In genomic region chr1:199696225-199696624, GRCh38 we compare ENCODE assay signal across 39 cellular contexts.
"Had no signal": no experiment of that assay in that cellular context is flagged by ENCODE, and none has a peak within 500 bp of the region (broad histone marks: within the 10 kb centered on the region; RNA-seq: fewer than 3 reads in every experiment).

No MANE protein-coding gene starts in this region.

- H3K4me3 ChIP-seq: ascending aorta, cardiac muscle cell had no signal

- H3K27me3 Mint-ChIP-seq: activated naive CD4-positive, alpha-beta T cell treated with anti-CD3 and anti-CD28 coated beads, Interleukin-2, amount 10 ng/mL, durations not matched to agents 7 days and 5 days had no signal

- H3K36me3 ChIP-seq: ascending aorta, cardiac muscle cell, WERI-Rb-1 had no signal

- H3K27ac ChIP-seq: ascending aorta, cardiac muscle cell, WERI-Rb-1 had no signal

- H3K27ac Mint-ChIP-seq: activated CD4-positive, alpha-beta memory T cell treated with anti-CD3 and anti-CD28 coated beads, Interleukin-2, amount 10 ng/mL, durations not matched to agents 7 days and 5 days; activated CD4-positive, alpha-beta T cell treated with anti-CD3 and anti-CD28 coated beads for 36 hours; activated CD4-positive, alpha-beta T cell treated with anti-CD3 and anti-CD28 coated beads, Interleukin-2, amount 10 ng/mL, durations not matched to agents 7 days and 5 days; activated CD8-positive, alpha-beta memory T cell treated with anti-CD3 and anti-CD28 coated beads, Interleukin-2, amount 10 ng/mL, durations not matched to agents 7 days and 5 days; activated CD8-positive, alpha-beta T cell treated with anti-CD3 and anti-CD28 coated beads, Interleukin-2, amount 10 ng/mL, durations not matched to agents 7 days and 5 days; activated naive CD4-positive, alpha-beta T cell treated with anti-CD3 and anti-CD28 coated beads, Interleukin-2, amount 10 ng/mL, durations not matched to agents 7 days and 5 days; activated naive CD4-positive, alpha-beta T cell treated with anti-CD3 and anti-CD28 coated beads, Interleukin-2, amount 50 U/mL, for 24 hours; activated naive CD8-positive, alpha-beta T cell; activated naive CD8-positive, alpha-beta T cell treated with anti-CD3 and anti-CD28 coated beads, Interleukin-2, amount 10 ng/mL, durations not matched to agents 7 days and 5 days; activated naive CD8-positive, alpha-beta T cell treated with anti-CD3 and anti-CD28 coated beads, Interleukin-2, amount 50 U/mL, for 24 hours; activated T-cell treated with anti-CD3 and anti-CD28 coated beads, Interleukin-2, amount 50 U/mL, for 24 hours; activated T-helper 2 cell treated with anti-CD3 and anti-CD28 coated beads, Interferon-gamma antibody, Interleukin-2, Interleukin-4, amounts not matched to agents 10 μg/mL and 5 μg/mL and 100 μg/mL, durations not matched to agents 14 hours and 24 hours and 36 hours; brain; T-helper 1 cell treated with Interleukin-12 subunit alpha and Interleukin-12 subunit beta and Interleukin-4 antibody, amounts not matched to agents 30 μg/mL and 1 μg/mL, for 36 hours; T-helper 2 cell treated with Interferon-gamma antibody and Interleukin-4, amounts not matched to agents 5 μg/mL and 100 μg/mL, for 36 hours; WTC11 had no signal

- H3K4me1 ChIP-seq: ascending aorta had no signal

- H3K9me3 Mint-ChIP-seq: activated CD4-positive, alpha-beta memory T cell treated with anti-CD3 and anti-CD28 coated beads, Interleukin-2, amount 10 ng/mL, durations not matched to agents 7 days and 5 days; activated CD4-positive, alpha-beta T cell treated with anti-CD3 and anti-CD28 coated beads, Interleukin-2, amount 10 ng/mL, durations not matched to agents 7 days and 5 days; activated naive CD4-positive, alpha-beta T cell treated with anti-CD3 and anti-CD28 coated beads, Interleukin-2, amount 10 ng/mL, durations not matched to agents 7 days and 5 days; activated naive CD4-positive, alpha-beta T cell treated with anti-CD3 and anti-CD28 coated beads, Interleukin-2, amount 50 U/mL, for 24 hours; activated naive CD8-positive, alpha-beta T cell treated with anti-CD3 and anti-CD28 coated beads, Interleukin-2, amount 10 ng/mL, durations not matched to agents 7 days and 5 days; activated naive CD8-positive, alpha-beta T cell treated with anti-CD3 and anti-CD28 coated beads, Interleukin-2, amount 50 U/mL, for 24 hours; activated T-cell treated with anti-CD3 and anti-CD28 coated beads, Interleukin-2, amount 50 U/mL, for 24 hours; activated T-helper 2 cell treated with anti-CD3 and anti-CD28 coated beads, Interferon-gamma antibody, Interleukin-2, Interleukin-4, amounts not matched to agents 10 μg/mL and 5 μg/mL and 100 μg/mL, durations not matched to agents 14 hours and 24 hours and 36 hours; central memory CD8-positive, alpha-beta T cell; T-helper 1 cell treated with Interleukin-12 subunit alpha and Interleukin-12 subunit beta and Interleukin-4 antibody, amounts not matched to agents 30 μg/mL and 1 μg/mL, for 36 hours; T-helper 2 cell treated with Interferon-gamma antibody and Interleukin-4, amounts not matched to agents 5 μg/mL and 100 μg/mL, for 36 hours; WTC11 had no signal

- ATAC-seq: activated CD4-positive, alpha-beta T cell treated with anti-CD3 and anti-CD28 coated beads for 36 hours; activated CD4-positive, CD25-positive, alpha-beta regulatory T cell treated with anti-CD3 and anti-CD28 coated beads, Interleukin-2, amount 50 U/mL, for 24 hours; activated CD8-positive, alpha-beta memory T cell treated with anti-CD3 and anti-CD28 coated beads, Interleukin-2, amount 10 ng/mL, durations not matched to agents 7 days and 5 days; activated CD8-positive, alpha-beta T cell treated with anti-CD3 and anti-CD28 coated beads, Interleukin-2, amount 10 ng/mL, durations not matched to agents 7 days and 5 days; activated naive CD8-positive, alpha-beta T cell treated with anti-CD3 and anti-CD28 coated beads, Interleukin-2, amount 50 U/mL, for 24 hours; WTC11 had no signal

- DNase-seq: activated CD4-positive, alpha-beta memory T cell treated with anti-CD3 and anti-CD28 coated beads, Interleukin-2, amount 10 ng/mL, durations not matched to agents 7 days and 5 days; activated CD4-positive, alpha-beta T cell treated with anti-CD3 and anti-CD28 coated beads for 1 hour; activated CD4-positive, alpha-beta T cell treated with anti-CD3 and anti-CD28 coated beads for 36 hours; activated CD4-positive, alpha-beta T cell treated with anti-CD3 and anti-CD28 coated beads for 48 hours; activated CD4-positive, alpha-beta T cell treated with anti-CD3 and anti-CD28 coated beads, Interleukin-2, amount 10 ng/mL, durations not matched to agents 7 days and 5 days; activated CD4-positive, alpha-beta T cell treated with anti-CD3 and anti-CD28 coated beads, Interleukin-2, amount 50 U/mL, for 48 hours; activated CD4-positive, CD25-positive, alpha-beta regulatory T cell; activated CD8-positive, alpha-beta memory T cell treated with anti-CD3 and anti-CD28 coated beads for 24 hours; activated CD8-positive, alpha-beta memory T cell treated with anti-CD3 and anti-CD28 coated beads, Interleukin-2, amount 10 ng/mL, durations not matched to agents 7 days and 5 days; activated CD8-positive, alpha-beta memory T cell treated with anti-CD3 and anti-CD28 coated beads, Interleukin-2, amount 50 U/mL, for 48 hours; activated CD8-positive, alpha-beta T cell treated with anti-CD3 and anti-CD28 coated beads, Interleukin-2, amount 10 ng/mL, durations not matched to agents 7 days and 5 days; activated effector memory CD4-positive, alpha-beta T cell treated with Interleukin-2 at 50 U/mL for 16 hours; activated gamma-delta T cell; activated naive CD4-positive, alpha-beta T cell treated with anti-CD3 and anti-CD28 coated beads, Interleukin-2, amount 10 ng/mL, durations not matched to agents 7 days and 5 days; activated naive CD4-positive, alpha-beta T cell treated with Interleukin-2 at 50 U/mL for 16 hours; activated naive CD8-positive, alpha-beta T cell treated with anti-CD3 and anti-CD28 coated beads, Interleukin-2, amount 10 ng/mL, durations not matched to agents 7 days and 5 days; activated naive CD8-positive, alpha-beta T cell treated with anti-CD3 and anti-CD28 coated beads, Interleukin-2, amount 50 U/mL, for 24 hours; activated T-cell treated with anti-CD3 and anti-CD28 coated beads, Interleukin-2, amount 50 U/mL, for 24 hours; activated T-cell treated with anti-CD3 and anti-CD28 coated beads, Interleukin-2, amount 50 U/mL, for 48 hours; amygdala; anterior cingulate cortex; caudate nucleus; cerebellar nuclear complex; T-helper 1 cell; T-helper 2 cell; T-helper 9 cell; WERI-Rb-1 had no signal

- H3K4me3 Mint-ChIP-seq: activated CD4-positive, alpha-beta memory T cell treated with anti-CD3 and anti-CD28 coated beads, Interleukin-2, amount 10 ng/mL, durations not matched to agents 7 days and 5 days; activated CD4-positive, alpha-beta T cell treated with anti-CD3 and anti-CD28 coated beads for 36 hours; activated CD4-positive, alpha-beta T cell treated with anti-CD3 and anti-CD28 coated beads, Interleukin-2, amount 10 ng/mL, durations not matched to agents 7 days and 5 days; activated CD8-positive, alpha-beta memory T cell treated with anti-CD3 and anti-CD28 coated beads, Interleukin-2, amount 10 ng/mL, durations not matched to agents 7 days and 5 days; activated CD8-positive, alpha-beta T cell treated with anti-CD3 and anti-CD28 coated beads, Interleukin-2, amount 10 ng/mL, durations not matched to agents 7 days and 5 days; activated naive CD4-positive, alpha-beta T cell treated with anti-CD3 and anti-CD28 coated beads, Interleukin-2, amount 10 ng/mL, durations not matched to agents 7 days and 5 days; activated naive CD4-positive, alpha-beta T cell treated with anti-CD3 and anti-CD28 coated beads, Interleukin-2, amount 50 U/mL, for 24 hours; activated naive CD8-positive, alpha-beta T cell; activated naive CD8-positive, alpha-beta T cell treated with anti-CD3 and anti-CD28 coated beads, Interleukin-2, amount 10 ng/mL, durations not matched to agents 7 days and 5 days; activated naive CD8-positive, alpha-beta T cell treated with anti-CD3 and anti-CD28 coated beads, Interleukin-2, amount 50 U/mL, for 24 hours; activated T-cell treated with anti-CD3 and anti-CD28 coated beads, Interleukin-2, amount 50 U/mL, for 24 hours; brain; central memory CD8-positive, alpha-beta T cell; T-helper 1 cell treated with Interleukin-12 subunit alpha and Interleukin-12 subunit beta and Interleukin-4 antibody, amounts not matched to agents 30 μg/mL and 1 μg/mL, for 36 hours; T-helper 2 cell treated with Interferon-gamma antibody and Interleukin-4, amounts not matched to agents 5 μg/mL and 100 μg/mL, for 36 hours; WTC11 had no signal

- H3K36me3 Mint-ChIP-seq: activated CD8-positive, alpha-beta memory T cell treated with anti-CD3 and anti-CD28 coated beads, Interleukin-2, amount 10 ng/mL, durations not matched to agents 7 days and 5 days; activated naive CD4-positive, alpha-beta T cell treated with anti-CD3 and anti-CD28 coated beads, Interleukin-2, amount 10 ng/mL, durations not matched to agents 7 days and 5 days; activated naive CD4-positive, alpha-beta T cell treated with anti-CD3 and anti-CD28 coated beads, Interleukin-2, amount 50 U/mL, for 24 hours; activated naive CD8-positive, alpha-beta T cell; activated naive CD8-positive, alpha-beta T cell treated with anti-CD3 and anti-CD28 coated beads, Interleukin-2, amount 10 ng/mL, durations not matched to agents 7 days and 5 days; brain; WTC11 had no signal

- H3K9me3 ChIP-seq: ascending aorta had no signal

- H3K27me3 ChIP-seq: ascending aorta, cardiac muscle cell had no signal

- H3K4me1 Mint-ChIP-seq: activated CD4-positive, alpha-beta T cell treated with anti-CD3 and anti-CD28 coated beads for 36 hours; activated CD4-positive, alpha-beta T cell treated with anti-CD3 and anti-CD28 coated beads, Interleukin-2, amount 10 ng/mL, durations not matched to agents 7 days and 5 days; activated naive CD4-positive, alpha-beta T cell treated with anti-CD3 and anti-CD28 coated beads, Interleukin-2, amount 10 ng/mL, durations not matched to agents 7 days and 5 days; activated naive CD4-positive, alpha-beta T cell treated with anti-CD3 and anti-CD28 coated beads, Interleukin-2, amount 50 U/mL, for 24 hours had no signal

- FAIRE-seq: bronchial epithelial cell had no signal
